ENCODE assay signal across 19 cellular contexts in genomic region chr2:198102841-198103240, GRCh38.
"Had no signal": no experiment of that assay in that cellular context is flagged by ENCODE, and none has a peak within 500 bp of the region (broad histone marks: within the 10 kb centered on the region; RNA-seq: fewer than 3 reads in every experiment).

No MANE protein-coding gene starts in this region.

- H3K36me3 Mint-ChIP-seq: type B pancreatic cell had no signal

- H2AFZ ChIP-seq: hepatocyte had no signal

- H3K4me1 ChIP-seq: uterus had no signal

- H3K79me2 ChIP-seq: hepatocyte had no signal

- H3K4me3 ChIP-seq: coronary artery, gastroesophageal sphincter, hepatocyte, smooth muscle cell, uterus had no signal

- H3K36me3 ChIP-seq: uterus had no signal

- H3K4me2 ChIP-seq: hepatocyte, smooth muscle cell had no signal

- DNase-seq: cerebellar nuclear complex; effector CD4-positive, alpha-beta T cell; endodermal cell; erythroblast; glutamatergic neuron; kidney; left cardiac atrium; mesendoderm; naive thymus-derived CD8-positive, alpha-beta T cell; posterior cingulate gyrus; stimulated activated CD4-positive, alpha-beta T cell treated with anti-CD3 and anti-CD28 coated beads, Interleukin-2, amount 100 ng/mL, for 48 hours; stimulated activated naive CD4-positive, alpha-beta T cell treated with Interleukin-2 at 50 U/mL for 16 hours; uterus had no signal

- H3K27ac Mint-ChIP-seq: endodermal cell; naive thymus-derived CD8-positive, alpha-beta T cell; type B pancreatic cell had no signal

- H3K27me3 ChIP-seq: gastroesophageal sphincter, hepatocyte, uterus had no signal

- H3K27me3 Mint-ChIP-seq: naive thymus-derived CD8-positive, alpha-beta T cell; type B pancreatic cell had no signal

- H3K9me3 ChIP-seq: gastroesophageal sphincter, uterus had no signal

- ATAC-seq: gastroesophageal sphincter; naive thymus-derived CD8-positive, alpha-beta T cell had no signal

- H3K4me3 Mint-ChIP-seq: endodermal cell; naive thymus-derived CD8-positive, alpha-beta T cell; neural crest cell; type B pancreatic cell had no signal

- H3K27ac ChIP-seq: coronary artery, gastroesophageal sphincter, hepatocyte, uterus had no signal

- H3K9me3 Mint-ChIP-seq: endodermal cell; naive thymus-derived CD8-positive, alpha-beta T cell had no signal
